ENCODE assay signal across 8 cellular contexts in the genomic region with DNA sequence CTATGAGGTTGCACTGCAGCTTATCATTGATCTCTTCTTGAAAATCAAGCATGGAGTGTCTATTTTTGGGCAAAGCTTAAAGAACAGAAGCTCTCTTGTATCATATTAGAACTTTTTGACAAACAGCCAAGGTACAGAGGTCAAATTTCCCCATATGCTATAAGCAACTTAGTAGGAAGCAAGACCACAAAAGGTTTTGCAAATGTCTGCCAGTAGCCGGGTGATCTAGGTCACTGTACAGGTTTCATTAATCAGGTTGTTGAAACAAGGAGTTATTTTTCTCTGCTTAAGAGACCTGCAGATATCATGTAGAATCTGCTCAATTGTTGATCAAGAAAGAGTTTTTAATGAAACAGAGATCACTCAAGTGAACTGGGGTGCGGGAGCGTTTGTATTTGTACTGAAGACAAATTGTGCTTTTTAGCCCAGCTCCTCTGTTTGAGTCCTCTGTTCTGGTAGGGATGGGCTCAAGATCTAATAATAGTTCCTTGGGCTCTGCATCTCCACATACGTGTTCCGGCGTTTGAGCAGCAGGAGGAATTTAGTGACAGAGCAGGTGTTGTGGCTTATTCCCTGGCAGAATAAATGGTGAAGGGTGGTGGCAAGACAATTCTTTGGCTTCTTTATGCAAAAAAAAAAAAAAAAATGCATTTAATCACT. TPM values are rescaled to one million over a fixed set of nuclear protein-coding genes. Genes with fewer than 3 reads are reported as not detected.
DNase-seq lines count a peak whose midpoint lies in the region; TF ChIP-seq lines count a peak whose summit lies in the region.

No MANE protein-coding gene starts in this region.

- DNase-seq in activated naive CD4-positive, alpha-beta T cell treated with anti-CD3 and anti-CD28 coated beads, Interleukin-2, amount 10 ng/mL, durations not matched to agents 7 days and 5 days: no peak
- DNase-seq in activated naive CD4-positive, alpha-beta T cell (lab: John Stamatoyannopoulos, UW): no peak
- DNase-seq in SHP77 treated with DMSO at 0.1 percent for 48 hours (lab: John Stamatoyannopoulos, UW): peak; percentile 24
- DNase-seq in endothelial cell (ENCODE audit: low spot score): no peak
- no peak for DNase-seq in osteocyte (ENCODE audit: extremely low spot score, unreplicated experiment)
- no peak for DNase-seq in GM10266 (ENCODE audit: extremely low spot score)
- DNase-seq in NCI-H2029 treated with DMSO at 0.1 percent for 48 hours (lab: John Stamatoyannopoulos, UW): no peak
- DNase-seq in activated CD8-positive, alpha-beta memory T cell treated with anti-CD3 and anti-CD28 coated beads for 24 hours: no peak

- CTCF ChIA-PET in activated naive CD4-positive, alpha-beta T cell treated with anti-CD3 and anti-CD28 coated beads, Interleukin-2, amount 10 ng/mL, durations not matched to agents 7 days and 5 days (lab: Charles Lee): interaction anchor here (0.6 to 2.0 kb wide), 30 partner anchors 9 to 1215 kb away, joined by 3 to 21 read pairs (median 3); partner anchors contain the start of gene TXLNB

- peak overlapping the region; percentile 47 for H3K4me3 Mint-ChIP-seq in activated naive CD4-positive, alpha-beta T cell treated with anti-CD3 and anti-CD28 coated beads, Interleukin-2, amount 10 ng/mL, durations not matched to agents 7 days and 5 days
- H3K4me3 Mint-ChIP-seq in endothelial cell (ENCODE audit: unreplicated experiment) (peak overlapping the region; percentile 44), osteocyte (ENCODE audit: unreplicated experiment) (peak overlapping the region; percentile 93)

- peaks cover 3% of the 10 kb centered on the region for H3K27me3 Mint-ChIP-seq in activated naive CD4-positive, alpha-beta T cell treated with anti-CD3 and anti-CD28 coated beads, Interleukin-2, amount 10 ng/mL, durations not matched to agents 7 days and 5 days
- peaks cover 11% of the 10 kb centered on the region for H3K27me3 Mint-ChIP-seq in endothelial cell (ENCODE audit: unreplicated experiment)
- no peaks in the 10 kb centered on the region for H3K27me3 Mint-ChIP-seq in osteocyte (ENCODE audit: unreplicated experiment)

- H3K36me3 Mint-ChIP-seq in activated naive CD4-positive, alpha-beta T cell treated with anti-CD3 and anti-CD28 coated beads, Interleukin-2, amount 10 ng/mL, durations not matched to agents 7 days and 5 days: peaks cover 34% of the 10 kb centered on the region
- H3K36me3 Mint-ChIP-seq in endothelial cell (ENCODE audit: low read depth, unreplicated experiment): peaks cover 23% of the 10 kb centered on the region
- peaks cover 35% of the 10 kb centered on the region for H3K36me3 Mint-ChIP-seq in osteocyte (ENCODE audit: unreplicated experiment)

- peak overlapping the region; percentile 46 for H3K27ac Mint-ChIP-seq in activated naive CD4-positive, alpha-beta T cell treated with anti-CD3 and anti-CD28 coated beads, Interleukin-2, amount 10 ng/mL, durations not matched to agents 7 days and 5 days
- peak overlapping the region; percentile 31 for H3K27ac Mint-ChIP-seq in endothelial cell (ENCODE audit: unreplicated experiment)
- peak overlapping the region; percentile 92 for H3K27ac Mint-ChIP-seq in osteocyte (ENCODE audit: unreplicated experiment)

- peaks cover 35% of the 10 kb centered on the region for H3K4me1 Mint-ChIP-seq in activated naive CD4-positive, alpha-beta T cell treated with anti-CD3 and anti-CD28 coated beads, Interleukin-2, amount 10 ng/mL, durations not matched to agents 7 days and 5 days
- H3K4me1 Mint-ChIP-seq in endothelial cell (ENCODE audit: unreplicated experiment): peaks cover 62% of the 10 kb centered on the region
- H3K4me1 Mint-ChIP-seq in osteocyte (ENCODE audit: unreplicated experiment): peaks cover 46% of the 10 kb centered on the region

- H3K9me3 Mint-ChIP-seq in activated naive CD4-positive, alpha-beta T cell treated with anti-CD3 and anti-CD28 coated beads, Interleukin-2, amount 10 ng/mL, durations not matched to agents 7 days and 5 days: no peaks in the 10 kb centered on the region
- H3K9me3 Mint-ChIP-seq in endothelial cell (ENCODE audit: unreplicated experiment): no peaks in the 10 kb centered on the region
- no peaks in the 10 kb centered on the region for H3K9me3 Mint-ChIP-seq in osteocyte (ENCODE audit: unreplicated experiment)

- TF ChIP-seq CTCF in endothelial cell (IDR thresholded peaks at IDR 0.05; ENCODE audit: unreplicated experiment) (no peak), osteocyte (IDR thresholded peaks at IDR 0.05) (no peak), GM10266 (IDR thresholded peaks at IDR 0.05; ENCODE audit: control insufficient read depth, insufficient read depth, low read depth, missing control alignments) (no peak)

RNA-seq across cellular contexts. Expression of gene CITED2, which starts 4.3 kb away (rescaled TPM):
- total RNA-seq in endothelial cell (ENCODE audit: unreplicated experiment) (72.4 TPM), osteocyte (417 and 421 TPM in 2 replicates)

Comparison
In these comparisons a context has a peak if more than half of its experiments do, and no peak if none do; other contexts are left out.
1. H3K27ac Mint-ChIP-seq: peak in every context shown above with its lines; median percentile 92 in osteocyte; 46 in activated naive CD4-positive, alpha-beta T cell treated with anti-CD3 and anti-CD28 coated beads, Interleukin-2, amount 10 ng/mL, durations not matched to agents 7 days and 5 days; 31 in endothelial cell.